2 cellular contexts compared by ENCODE assay signal in the genomic region with DNA sequence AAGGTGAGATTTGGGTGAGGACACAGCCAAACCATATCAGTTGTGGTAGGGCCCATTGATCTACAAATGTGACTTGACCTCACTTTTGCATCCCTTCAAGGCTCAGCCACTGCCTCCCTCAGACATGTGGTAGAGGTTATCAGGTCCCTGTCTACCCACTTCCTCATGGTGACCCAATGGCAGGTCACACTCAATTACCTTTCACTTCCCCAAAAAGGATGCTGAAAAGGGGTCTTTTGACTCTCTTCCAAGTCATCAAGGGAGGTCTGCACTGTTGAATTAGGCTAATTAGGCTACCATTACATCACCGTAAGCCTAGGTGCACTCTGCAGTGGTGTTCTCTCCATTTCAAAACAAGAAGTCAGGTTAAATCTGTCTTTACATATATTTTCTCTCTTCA.
TF ChIP-seq lines count a peak whose summit lies in the region.

No MANE protein-coding gene starts in this region.

TF ChIP-seq in GM23338, 12 proteins besides CTCF, POLR2A, EP300 and RAD21:
- TF ChIP-seq EZH2phosphoT487 (IDR thresholded peaks at IDR 0.05; ENCODE audit: unreplicated experiment) (no peak), POLR2AphosphoS5 (IDR thresholded peaks at IDR 0.05; ENCODE audit: low read depth) (no peak), STAT1 (IDR thresholded peaks at IDR 0.05; ENCODE audit: unreplicated experiment) (no peak), ZNF331 (CRISPR knock-in tag; IDR thresholded peaks at IDR 0.05; ENCODE audit: low read depth) (no peak), NANOG (IDR thresholded peaks at IDR 0.05; ENCODE audit: borderline replicate concordance) (no peak), CREB1 (CRISPR knock-in tag; IDR thresholded peaks at IDR 0.05; ENCODE audit: low read depth) (no peak)

TF ChIP-seq in IMR-90, 13 proteins besides CTCF, POLR2A, EP300 and RAD21:
- TF ChIP-seq RCOR1 (IDR thresholded peaks at IDR 0.05; ENCODE audit: insufficient replicate concordance, low read length) (no peak), MXI1 (IDR thresholded peaks at IDR 0.05; ENCODE audit: borderline replicate concordance, low read depth, low read length) (no peak), BHLHE40 (IDR thresholded peaks at IDR 0.05; ENCODE audit: low read depth, low read length) (no peak), USF2 (IDR thresholded peaks at IDR 0.05; ENCODE audit: low read depth, low read length) (no peak), CEBPB (IDR thresholded peaks at IDR 0.05; ENCODE audit: low read depth, low read length) (no peak), FOS (IDR thresholded peaks at IDR 0.05; ENCODE audit: low read depth, low read length) (no peak), CHD1 (IDR thresholded peaks at IDR 0.05; ENCODE audit: low read depth, low read length) (no peak), RFX5 (IDR thresholded peaks at IDR 0.05; ENCODE audit: low read depth, low read length) (no peak), SMC3 (IDR thresholded peaks at IDR 0.05; ENCODE audit: low read depth, low read length) (no peak)
TF ChIP-seq in IMR-90: peak in this region for 0.
